In genomic region chr1:18991585-18991984, GRCh38 we compare ENCODE assay signal across 26 cellular contexts. TPM values are rescaled to one million over a fixed set of nuclear protein-coding genes. Genes with fewer than 3 reads are reported as not detected.
DNase-seq lines count a peak whose midpoint lies in the region; ATAC-seq, FAIRE-seq and TF ChIP-seq lines count a peak whose summit lies in the region.
"Had no signal": no experiment of that assay in that cellular context is flagged by ENCODE, and none has a peak within 500 bp of the region (broad histone marks: within the 10 kb centered on the region; RNA-seq: fewer than 3 reads in every experiment).

No MANE protein-coding gene starts in this region.

- H3K36me3 ChIP-seq in HepG2 (replicated peaks in 1 of 2; ENCODE audit: control insufficient read depth in 1 of 2, insufficient read depth in 2 of 2, low read length in 2 of 2) (no peaks in the 10 kb centered on the region), right lobe of liver (no peaks in the 10 kb centered on the region), testis (ENCODE audit: low read depth, missing control alignments) (no peaks in the 10 kb centered on the region)
- no peaks in the 10 kb centered on the region for H3K36me3 ChIP-seq in CD8-positive, alpha-beta T cell (ENCODE audit: insufficient read depth, low read length)
- H3K36me3 ChIP-seq: BE2C; BLaER1 treated with 17β-estradiol and CSF1 and Interleukin-3, amounts not matched to agents 10 nM and 100 nM had no signal

- no peak overlapping the region for H3K9ac ChIP-seq in HepG2 (ENCODE audit: insufficient read depth, low read depth, low read length)
- H3K9ac ChIP-seq: BLaER1 treated with 17β-estradiol and CSF1 and Interleukin-3, amounts not matched to agents 10 nM and 100 nM; GM23248 had no signal

- ATAC-seq in HepG2 = no peak
- no peak for ATAC-seq in right lobe of liver
- ATAC-seq in activated T-cell treated with anti-CD3 and anti-CD28 coated beads, Interleukin-2, amount 50 U/mL, for 4 hours = no peak
- ATAC-seq in CD8-positive, alpha-beta T cell = no peak
- ATAC-seq in stimulated activated effector memory CD8-positive, alpha-beta T cell treated with anti-CD3 and anti-CD28 coated beads, Interleukin-12 subunit alpha, Interleukin-12 subunit beta, amount 100 ng/mL, for 72 hours = no peak
- ATAC-seq: A549, HCT116 had no signal

- FAIRE-seq in HepG2 (lab: Jason Lieb, UNC) = no peak
- FAIRE-seq: A549, G401.6, GM12892, H1 had no signal

- POLR2A ChIA-PET in HepG2 (lab: Yijun Ruan, JAX) = no interaction called here
- POLR2A ChIA-PET in CD8-positive, alpha-beta T cell (lab: Charles Lee) = interaction anchor here (0.6 kb wide), 1 partner anchor 1760 kb away, joined by 5 read pairs; no protein-coding TSS in a partner anchor

- no peaks in the 10 kb centered on the region for H3K27me3 Mint-ChIP-seq in activated T-cell treated with anti-CD3 and anti-CD28 coated beads, Interleukin-2, amount 50 U/mL, for 4 hours (ENCODE audit: low read depth)
- H3K27me3 Mint-ChIP-seq in CD8-positive, alpha-beta T cell (ENCODE audit: low read depth) = no peaks in the 10 kb centered on the region
- H3K27me3 Mint-ChIP-seq: CD4-positive, alpha-beta T cell had no signal

- no peak for TF ChIP-seq RAD21 in HepG2 (CRISPR knock-in tag; IDR thresholded peaks at IDR 0.05)

- DNase-seq in HepG2 (ENCODE audit: low spot score) = no peak
- no peak for DNase-seq in right lobe of liver
- DNase-seq in NAMALWA (ENCODE audit: low spot score) = peak; percentile 62
- DNase-seq in coronary artery (ENCODE audit: low spot score) = peak; percentile 28
- peak; percentile 56 for DNase-seq in testis
- DNase-seq in activated T-cell treated with anti-CD3 and anti-CD28 coated beads, Interleukin-2, amount 50 U/mL, for 4 hours = no peak
- DNase-seq in CD8-positive, alpha-beta T cell = no peak
- DNase-seq in stimulated activated effector memory CD8-positive, alpha-beta T cell treated with anti-CD3 and anti-CD28 coated beads, Interleukin-12 subunit alpha, Interleukin-12 subunit beta, amount 100 ng/mL, for 72 hours (ENCODE audit: low spot score in 2 of 2) = no peak
- DNase-seq: 8988T; ACHN; AML-193; BE2C; CD4-positive, alpha-beta T cell; COR-L47; DMS153; DND-41; GM23248; H9; HFFc6 had no signal

- WGBS in HepG2 (ENCODE audit: low lambda C conversion rate) = 74% methylated on average over 3 of the region's 3 CpGs
- 94% methylated on average over 3 of the region's 3 CpGs for WGBS in right lobe of liver (ENCODE audit: insufficient coverage, low coverage, low lambda C conversion rate, missing lambda C conversion rate)
- 63 to 74% methylated on average over 3 of the region's 3 CpGs for WGBS in testis, 2 donors

- TF ChIP-seq CTCF in HepG2 (CRISPR knock-in tag; IDR thresholded peaks at IDR 0.05) = no peak
- no peak for TF ChIP-seq CTCF in right lobe of liver (IDR thresholded peaks at IDR 0.05)
- no peak for TF ChIP-seq CTCF in coronary artery (IDR thresholded peaks at IDR 0.05)
- no peak for TF ChIP-seq CTCF in testis (IDR thresholded peaks at IDR 0.05)
- no peak for TF ChIP-seq CTCF in CD8-positive, alpha-beta T cell (IDR thresholded peaks at IDR 0.05)

- peaks cover 0 to 3% of the 10 kb centered on the region in 2 experiments; a peak in 2 of 5 replicates for H3K27me3 ChIP-seq in HepG2 (ENCODE audit: control insufficient read depth in 1 of 2, insufficient read depth in 2 of 2, low read length in 2 of 2)
- H3K27me3 ChIP-seq in right lobe of liver = no peaks in the 10 kb centered on the region
- no peaks in the 10 kb centered on the region for H3K27me3 ChIP-seq in testis
- H3K27me3 ChIP-seq in CD8-positive, alpha-beta T cell (ENCODE audit: insufficient read depth, low read length) = no peaks in the 10 kb centered on the region
- H3K27me3 ChIP-seq: BE2C; BLaER1 treated with 17β-estradiol and CSF1 and Interleukin-3, amounts not matched to agents 10 nM and 100 nM had no signal

- intact Hi-C loops in HepG2 (cut with micrococcal nuclease; ENCODE audit: unreplicated experiment) (no loop called here), right lobe of liver (cut with DNase I) (no loop called here), testis (cut with DNase I; ENCODE audit: low total_unique reads) (no loop called here)
- intact Hi-C loops in CD8-positive, alpha-beta T cell (cut with DNase I, micrococcal nuclease) = no loop called here

- CTCF ChIA-PET in HepG2 (lab: Yijun Ruan, JAX; ENCODE audit: low intra/inter-chr PET ratio, low total read pairs) = no interaction called here
- CTCF ChIA-PET in CD8-positive, alpha-beta T cell (lab: Charles Lee) = interaction anchor here (0.9 to 1.2 kb wide), 2 partner anchors 8 to 79 kb away, joined by 3 to 4 read pairs; no protein-coding TSS in a partner anchor

- no TSS peak for BruUV-seq in HepG2 (replicated peaks; lab: Mats Ljungman, UMichigan)

- peaks cover 47% of the 10 kb centered on the region for H3K4me1 ChIP-seq in HepG2 (ENCODE audit: insufficient read depth, low read length)
- no peaks in the 10 kb centered on the region for H3K4me1 ChIP-seq in right lobe of liver
- H3K4me1 ChIP-seq in testis = no peaks in the 10 kb centered on the region
- H3K4me1 ChIP-seq in CD8-positive, alpha-beta T cell (ENCODE audit: insufficient read depth, low read length) = no peaks in the 10 kb centered on the region
- H3K4me1 ChIP-seq: A549, BE2C had no signal

- H3K79me2 ChIP-seq in HepG2 (ENCODE audit: insufficient read depth, low read length) = no peaks in the 10 kb centered on the region

- H2AFZ ChIP-seq in HepG2 (ENCODE audit: low read length) = no peak overlapping the region
- H2AFZ ChIP-seq: GM23248 had no signal

- TF ChIP-seq POLR2A in HepG2 (IDR thresholded peaks at IDR 0.05; ENCODE audit: insufficient read depth in 1 of 2, low read depth in 2 of 2, low read length in 2 of 2) (no peak), right lobe of liver (IDR thresholded peaks at IDR 0.05) (no peak), testis (IDR thresholded peaks at IDR 0.05) (no peak)

- H3K4me1 Mint-ChIP-seq in activated T-cell treated with anti-CD3 and anti-CD28 coated beads, Interleukin-2, amount 50 U/mL, for 4 hours (ENCODE audit: low read depth) = no peaks in the 10 kb centered on the region
- peaks cover under 1% of the 10 kb centered on the region for H3K4me1 Mint-ChIP-seq in CD8-positive, alpha-beta T cell (ENCODE audit: low read depth)
- H3K4me1 Mint-ChIP-seq in stimulated activated effector memory CD8-positive, alpha-beta T cell treated with anti-CD3 and anti-CD28 coated beads, Interleukin-12 subunit alpha, Interleukin-12 subunit beta, amount 100 ng/mL, for 72 hours = peaks cover 6% of the 10 kb centered on the region
- H3K4me1 Mint-ChIP-seq: CD14-positive monocyte had no signal

- H3K4me3 Mint-ChIP-seq in activated T-cell treated with anti-CD3 and anti-CD28 coated beads, Interleukin-2, amount 50 U/mL, for 4 hours = no peak overlapping the region
- H3K4me3 Mint-ChIP-seq in CD8-positive, alpha-beta T cell = no peak overlapping the region
- H3K4me3 Mint-ChIP-seq in stimulated activated effector memory CD8-positive, alpha-beta T cell treated with anti-CD3 and anti-CD28 coated beads, Interleukin-12 subunit alpha, Interleukin-12 subunit beta, amount 100 ng/mL, for 72 hours = no peak overlapping the region
- H3K4me3 Mint-ChIP-seq: CD14-positive monocyte; CD4-positive, alpha-beta T cell; H9; HFFc6 had no signal

- no peaks in the 10 kb centered on the region for H3K36me3 Mint-ChIP-seq in activated T-cell treated with anti-CD3 and anti-CD28 coated beads, Interleukin-2, amount 50 U/mL, for 4 hours (ENCODE audit: insufficient read depth)
- H3K36me3 Mint-ChIP-seq in CD8-positive, alpha-beta T cell = no peaks in the 10 kb centered on the region
- no peaks in the 10 kb centered on the region for H3K36me3 Mint-ChIP-seq in stimulated activated effector memory CD8-positive, alpha-beta T cell treated with anti-CD3 and anti-CD28 coated beads, Interleukin-12 subunit alpha, Interleukin-12 subunit beta, amount 100 ng/mL, for 72 hours
- H3K36me3 Mint-ChIP-seq: CD14-positive monocyte had no signal

- H3K27ac Mint-ChIP-seq in CD8-positive, alpha-beta T cell = no peak overlapping the region
- no peak overlapping the region for H3K27ac Mint-ChIP-seq in stimulated activated effector memory CD8-positive, alpha-beta T cell treated with anti-CD3 and anti-CD28 coated beads, Interleukin-12 subunit alpha, Interleukin-12 subunit beta, amount 100 ng/mL, for 72 hours
- H3K27ac Mint-ChIP-seq: CD14-positive monocyte; CD4-positive, alpha-beta T cell; H9; HFFc6 had no signal

- no peak overlapping the region for H3K4me2 ChIP-seq in HepG2 (ENCODE audit: low read depth, low read length)
- H3K4me2 ChIP-seq: A549; BLaER1 treated with 17β-estradiol and CSF1 and Interleukin-3, amounts not matched to agents 10 nM and 100 nM had no signal

- no peaks in the 10 kb centered on the region for H4K20me1 ChIP-seq in HepG2 (ENCODE audit: insufficient read depth, low read length)
- H4K20me1 ChIP-seq: BLaER1 treated with 17β-estradiol and CSF1 and Interleukin-3, amounts not matched to agents 10 nM and 100 nM had no signal

- TF ChIP-seq EP300 in HepG2 (IDR thresholded peaks at IDR 0.05; ENCODE audit: low read depth in 2 of 2, low read length in 2 of 2) (no peak), HepG2 (CRISPR knock-in tag; IDR thresholded peaks at IDR 0.05; ENCODE audit: borderline replicate concordance) (no peak)

- no peaks in the 10 kb centered on the region for H3K9me3 ChIP-seq in HepG2 (ENCODE audit: low read length)
- H3K9me3 ChIP-seq in right lobe of liver = no peaks in the 10 kb centered on the region
- H3K9me3 ChIP-seq in testis = no peaks in the 10 kb centered on the region
- H3K9me3 ChIP-seq in CD8-positive, alpha-beta T cell (ENCODE audit: low read length) = no peaks in the 10 kb centered on the region
- H3K9me3 ChIP-seq: A549, BE2C had no signal

- in situ Hi-C loops in HepG2 (cut with HindIII; ENCODE audit: extremely low pct_ligation_motif_present, low pct_unique_long_range_greater_than_20kb) = no loop called here

- H3K4me3 ChIP-seq in HepG2 (replicated peaks in 1 of 3; ENCODE audit: insufficient read depth in 1 of 3, low read depth in 2 of 3, low read length in 3 of 3) = no peak overlapping the region
- H3K4me3 ChIP-seq in right lobe of liver = no peak overlapping the region
- no peak overlapping the region for H3K4me3 ChIP-seq in coronary artery
- H3K4me3 ChIP-seq in testis = no peak overlapping the region
- H3K4me3 ChIP-seq in CD8-positive, alpha-beta T cell (ENCODE audit: low read depth, low read length) = no peak overlapping the region
- H3K4me3 ChIP-seq: A549; BLaER1 treated with 17β-estradiol and CSF1 and Interleukin-3, amounts not matched to agents 10 nM and 100 nM; GM23248 had no signal

- H3K9me3 Mint-ChIP-seq in activated T-cell treated with anti-CD3 and anti-CD28 coated beads, Interleukin-2, amount 50 U/mL, for 4 hours = no peaks in the 10 kb centered on the region
- no peaks in the 10 kb centered on the region for H3K9me3 Mint-ChIP-seq in CD8-positive, alpha-beta T cell
- no peaks in the 10 kb centered on the region for H3K9me3 Mint-ChIP-seq in stimulated activated effector memory CD8-positive, alpha-beta T cell treated with anti-CD3 and anti-CD28 coated beads, Interleukin-12 subunit alpha, Interleukin-12 subunit beta, amount 100 ng/mL, for 72 hours
- H3K9me3 Mint-ChIP-seq: CD4-positive, alpha-beta T cell; H9 had no signal

- H3K27ac ChIP-seq in HepG2 (ENCODE audit: extremely low read length, insufficient read depth, low read length) = no peak overlapping the region
- no peak overlapping the region for H3K27ac ChIP-seq in right lobe of liver
- H3K27ac ChIP-seq in coronary artery = no peak overlapping the region
- H3K27ac ChIP-seq in testis = no peak overlapping the region
- no peak overlapping the region for H3K27ac ChIP-seq in CD8-positive, alpha-beta T cell (ENCODE audit: low read depth, low read length)
- H3K27ac ChIP-seq: A549; BLaER1 treated with 17β-estradiol and CSF1 and Interleukin-3, amounts not matched to agents 10 nM and 100 nM; GM23248 had no signal

RNA-seq across cellular contexts. Expression of gene IFFO2, which starts 35.1 kb away (rescaled TPM):
- 16.3 and 16.7 TPM in 2 replicates for total RNA-seq in HepG2 (2016; rRNA removed; fragmentation: Illumina TruSeq; extraction: Trizol)
- total RNA-seq in HepG2 (2016; cell fraction: cytosol; rRNA removed; fragmentation: Illumina TruSeq; extraction: Trizol; ENCODE audit: low read depth) = 1.4 and 1.9 TPM in 2 replicates
- 12.2 and 17.7 TPM in 2 replicates for total RNA-seq in HepG2 (2016; cell fraction: insoluble cytoplasmic fraction; rRNA removed; fragmentation: Illumina TruSeq; extraction: Trizol)
- 3.8 and 4.9 TPM in 2 replicates for total RNA-seq in HepG2 (2016; cell fraction: membrane; rRNA removed; fragmentation: Illumina TruSeq; extraction: Trizol)
- 10.0 and 11.1 TPM in 2 replicates for total RNA-seq in HepG2 (2016; cell fraction: nucleus; rRNA removed; fragmentation: Illumina TruSeq; extraction: Trizol)
- polyA plus RNA-seq in HepG2 (2011; rRNA removed) = 6.9 and 7.3 TPM in 2 replicates
- polyA plus RNA-seq in HepG2 (2011; cell fraction: cytosol; rRNA removed) = 8.4 and 12.3 TPM in 2 replicates
- polyA plus RNA-seq in HepG2 (2011; cell fraction: nucleus; rRNA removed) = 21.1 and 21.8 TPM in 2 replicates
- 5.7 and 8.6 TPM in 2 replicates for polyA plus RNA-seq in HepG2 (2012)
- polyA plus RNA-seq in HepG2 (2016; cell fraction: cytosol; fragmentation: Illumina TruSeq; extraction: Trizol; ENCODE audit: low read depth) = 0.47 and 1.00 TPM in 2 replicates
- polyA plus RNA-seq in HepG2 (2016; cell fraction: insoluble cytoplasmic fraction; fragmentation: Illumina TruSeq; extraction: Trizol; ENCODE audit: low read depth) = 9.4 and 11.8 TPM in 2 replicates
- polyA plus RNA-seq in HepG2 (2016; cell fraction: membrane; fragmentation: Illumina TruSeq; extraction: Trizol; ENCODE audit: low read depth) = 1.5 and 1.6 TPM in 2 replicates
- polyA plus RNA-seq in HepG2 (2016; cell fraction: nucleus; fragmentation: Illumina TruSeq; extraction: Trizol; ENCODE audit: insufficient read depth, low read depth) = 13.9 and 14.1 TPM in 2 replicates
- polyA minus RNA-seq in HepG2 (2011; rRNA and poly(A)+ RNA removed; ENCODE audit: low replicate concordance) = 2.4 and 21.3 TPM in 2 replicates
- 10.2 and 10.5 TPM in 2 replicates for polyA minus RNA-seq in HepG2 (2011; cell fraction: cytosol; rRNA and poly(A)+ RNA removed)
- polyA minus RNA-seq in HepG2 (2011; cell fraction: nucleus; rRNA and poly(A)+ RNA removed) = 4.0 and 6.3 TPM in 2 replicates
- 10 to 100 TPM in 2 of 6 experiments, 1 to 10 TPM in 4; 2.9 to 12.7 (median 7.2) TPM for total RNA-seq in right lobe of liver
- 1 to 10 TPM; 5.6 to 8.5 TPM for total RNA-seq in testis
- 5.0 TPM for polyA plus RNA-seq in testis (ENCODE audit: insufficient read depth, low read depth, low replicate concordance)
- 10 to 100 TPM; 36.0 to 47.6 (median 36.1) TPM for total RNA-seq in activated T-cell treated with anti-CD3 and anti-CD28 coated beads, Interleukin-2, amount 50 U/mL, for 4 hours
- total RNA-seq in CD8-positive, alpha-beta T cell = 100 to 1,000 TPM in 1 of 2 experiments, 10 to 100 TPM in 1; 92.6 to 107 TPM

Comparison
In these comparisons a context has a peak if more than half of its experiments do, and no peak if none do; other contexts are left out.
1. DNase-seq: peak in NAMALWA (single experiment), coronary artery (single experiment) and testis (single experiment); none in HepG2 (single experiment), right lobe of liver (0 of 3), activated T-cell treated with anti-CD3 and anti-CD28 coated beads, Interleukin-2, amount 50 U/mL, for 4 hours (single experiment), CD8-positive, alpha-beta T cell (0 of 7) and stimulated activated effector memory CD8-positive, alpha-beta T cell treated with anti-CD3 and anti-CD28 coated beads, Interleukin-12 subunit alpha, Interleukin-12 subunit beta, amount 100 ng/mL, for 72 hours (0 of 2).